In the genomic region with DNA sequence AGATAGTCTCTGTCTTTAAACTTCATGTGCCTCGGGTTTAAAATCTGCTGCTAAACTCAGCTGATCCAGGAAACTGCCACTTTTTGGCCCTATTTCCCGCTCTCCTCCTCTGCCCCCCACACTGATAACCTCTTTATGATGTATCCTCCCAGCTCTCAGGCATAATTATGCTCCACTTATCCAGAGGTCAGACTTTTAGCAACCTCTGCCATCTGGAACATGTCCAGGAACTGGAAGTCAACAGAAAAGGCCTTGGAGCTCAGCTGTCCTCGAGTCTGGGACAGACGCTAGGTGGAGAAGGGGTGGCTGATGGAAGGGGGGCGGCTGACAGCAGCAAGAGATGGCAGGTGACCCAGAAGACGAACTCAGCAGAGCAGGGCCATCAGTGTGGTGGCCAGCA, we compare ENCODE assay signal across 14 cellular contexts. TPM values are rescaled to one million over a fixed set of nuclear protein-coding genes. Genes with fewer than 3 reads are reported as not detected.
DNase-seq lines count a peak whose midpoint lies in the region; ATAC-seq and TF ChIP-seq lines count a peak whose summit lies in the region.
"Had no signal": no experiment of that assay in that cellular context is flagged by ENCODE, and none has a peak within 500 bp of the region (broad histone marks: within the 10 kb centered on the region; RNA-seq: fewer than 3 reads in every experiment).

No MANE protein-coding gene starts in this region.

- H3K4me1 Mint-ChIP-seq in endothelial cell (ENCODE audit: unreplicated experiment) = peaks cover 30% of the 10 kb centered on the region
- H3K4me1 Mint-ChIP-seq: stimulated activated naive B cell treated with anti-CD40 and anti-IgM and Interleukin-4, amounts not matched to agents 10 μg/mL and 1 μg/mL and 100 μg/mL, for 72 hours had no signal

- H3K27me3 ChIP-seq in upper lobe of right lung = no peaks in the 10 kb centered on the region
- H3K27me3 ChIP-seq: neural progenitor cell had no signal

- intact Hi-C loops in upper lobe of right lung (cut with DNase I) = no loop called here

- TF ChIP-seq CTCF in upper lobe of right lung (IDR thresholded peaks at IDR 0.05) (no peak), endothelial cell (IDR thresholded peaks at IDR 0.05; ENCODE audit: unreplicated experiment) (no peak)

- H3K27ac ChIP-seq in upper lobe of right lung = no peak overlapping the region
- H3K27ac ChIP-seq: neural progenitor cell had no signal

- no peak overlapping the region for H3K4me3 ChIP-seq in upper lobe of right lung
- H3K4me3 ChIP-seq: neural progenitor cell had no signal

- H3K4me1 ChIP-seq in upper lobe of right lung = peaks cover 43% of the 10 kb centered on the region

- no peaks in the 10 kb centered on the region for H3K36me3 Mint-ChIP-seq in endothelial cell (ENCODE audit: low read depth, unreplicated experiment)
- H3K36me3 Mint-ChIP-seq: WTC11 had no signal

- DNase-seq in NCI-H146 (lab: John Stamatoyannopoulos, UW) = peak; percentile 26
- DNase-seq in NCI-H146 treated with DMSO at 0.1 percent for 48 hours (lab: John Stamatoyannopoulos, UW; ENCODE audit: unreplicated experiment) = no peak
- peak; percentile 94 for DNase-seq in SK-N-DZ (ENCODE audit: low spot score)
- DNase-seq in left kidney (ENCODE audit: low read depth, low spot score) = peak; percentile 73
- DNase-seq in upper lobe of right lung = no peak
- no peak for DNase-seq in SKM-1 (lab: John Stamatoyannopoulos, UW; ENCODE audit: unreplicated experiment)
- no peak for DNase-seq in endothelial cell (ENCODE audit: low spot score)
- DNase-seq in SIG-M5 treated with dmso at 0.1 percent for 504 hours (lab: John Stamatoyannopoulos, UW; ENCODE audit: unreplicated experiment) = no peak
- DNase-seq: 8988T; activated T-cell treated with anti-CD3 and anti-CD28 coated beads, Interleukin-2, amount 50 U/mL, for 48 hours; RPMI8226; stimulated activated naive B cell treated with anti-CD40 and anti-IgM and Interleukin-4, amounts not matched to agents 10 μg/mL and 1 μg/mL and 100 μg/mL, for 72 hours had no signal

- H3K9me3 Mint-ChIP-seq in endothelial cell (ENCODE audit: unreplicated experiment) = no peaks in the 10 kb centered on the region
- H3K9me3 Mint-ChIP-seq: neural progenitor cell; stimulated activated naive B cell treated with anti-CD40 and anti-IgM and Interleukin-4, amounts not matched to agents 10 μg/mL and 1 μg/mL and 100 μg/mL, for 72 hours; WTC11 had no signal

- peaks cover 6% of the 10 kb centered on the region for H3K27me3 Mint-ChIP-seq in endothelial cell (ENCODE audit: unreplicated experiment)

- H3K9me3 ChIP-seq in upper lobe of right lung = no peaks in the 10 kb centered on the region

- H3K27ac Mint-ChIP-seq in endothelial cell (ENCODE audit: unreplicated experiment) = no peak overlapping the region
- H3K27ac Mint-ChIP-seq: neural progenitor cell; stimulated activated naive B cell treated with anti-CD40 and anti-IgM and Interleukin-4, amounts not matched to agents 10 μg/mL and 1 μg/mL and 100 μg/mL, for 72 hours; WTC11 had no signal

- ATAC-seq in upper lobe of right lung = peak; percentile 25
- ATAC-seq: stimulated activated naive B cell treated with anti-CD40 and anti-IgM and Interleukin-4, amounts not matched to agents 10 μg/mL and 1 μg/mL and 100 μg/mL, for 72 hours; WTC11 had no signal

- H3K36me3 ChIP-seq in upper lobe of right lung = no peaks in the 10 kb centered on the region
- H3K36me3 ChIP-seq: neural progenitor cell had no signal

- no peak overlapping the region for H3K4me3 Mint-ChIP-seq in endothelial cell (ENCODE audit: unreplicated experiment)
- H3K4me3 Mint-ChIP-seq: neural progenitor cell; stimulated activated naive B cell treated with anti-CD40 and anti-IgM and Interleukin-4, amounts not matched to agents 10 μg/mL and 1 μg/mL and 100 μg/mL, for 72 hours; WTC11 had no signal

RNA-seq across cellular contexts. Expression of a gene that starts 41.2 kb away (rescaled TPM):
- 14.1 and 14.7 TPM in 2 replicates for polyA plus RNA-seq in SK-N-DZ (2014; cell fraction: cytosol; rRNA removed)
- 24.9 and 39.7 TPM in 2 replicates for polyA plus RNA-seq in SK-N-DZ (2014; cell fraction: nucleus; rRNA removed)
- total RNA-seq in upper lobe of right lung (30.9 TPM), endothelial cell (ENCODE audit: unreplicated experiment) (31.8 TPM)

Comparison
In these comparisons a context has a peak if more than half of its experiments do, and no peak if none do; other contexts are left out.
1. DNase-seq: peak in NCI-H146 (single experiment), SK-N-DZ (single experiment) and left kidney (single experiment); none in NCI-H146 treated with DMSO at 0.1 percent for 48 hours (single experiment), upper lobe of right lung (single experiment), SKM-1 (single experiment), endothelial cell (single experiment) and SIG-M5 treated with dmso at 0.1 percent for 504 hours (single experiment).